In the genomic region with DNA sequence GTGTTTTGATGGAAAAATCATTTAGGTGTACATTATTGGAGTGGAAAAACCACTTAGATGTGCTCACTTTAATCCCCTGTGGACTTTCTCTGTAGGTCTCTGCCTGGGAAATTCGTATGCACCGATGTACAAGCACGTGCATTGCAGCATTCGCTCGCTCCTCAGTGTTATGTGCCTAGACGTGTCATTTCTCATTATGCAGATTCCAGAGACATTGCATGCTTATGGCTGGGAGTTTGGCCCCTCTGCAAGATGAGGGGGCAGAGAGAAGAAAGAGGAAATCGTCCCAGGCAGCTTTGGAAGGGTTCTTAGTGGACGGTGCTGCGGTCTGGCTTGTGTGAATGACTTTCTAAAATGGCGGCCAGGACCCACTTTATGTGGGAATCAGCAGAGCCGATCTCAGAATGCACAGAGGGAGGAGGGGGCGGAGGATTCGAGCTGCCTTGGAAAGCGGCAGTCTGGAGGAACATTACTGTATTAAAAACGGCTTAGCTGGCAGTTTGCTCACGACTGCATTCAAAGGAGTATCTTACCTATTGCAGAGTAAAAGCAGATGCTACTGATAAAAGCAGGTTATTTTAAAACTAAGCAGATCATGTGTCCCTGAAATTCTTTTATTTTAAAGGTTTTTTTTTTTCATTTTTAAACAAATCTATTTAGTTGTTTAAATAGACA, we compare ENCODE assay signal across 9 cellular contexts. TPM values are rescaled to one million over a fixed set of nuclear protein-coding genes. Genes with fewer than 3 reads are reported as not detected.
DNase-seq lines count a peak whose midpoint lies in the region; ATAC-seq, FAIRE-seq and TF ChIP-seq lines count a peak whose summit lies in the region.
"Had no signal": no experiment of that assay in that cellular context is flagged by ENCODE, and none has a peak within 500 bp of the region (broad histone marks: within the 10 kb centered on the region; RNA-seq: fewer than 3 reads in every experiment).

No MANE protein-coding gene starts in this region.

- under 1% methylated on average over 16 of the region's 16 CpGs for WGBS in GM12878 (ENCODE audit: insufficient coverage, insufficient replicate concordance, low lambda C conversion rate, missing lambda C conversion rate)

- peaks cover 9% of the 10 kb centered on the region for H3K4me1 ChIP-seq in SJCRH30
- peaks cover 4% of the 10 kb centered on the region for H3K4me1 ChIP-seq in GM12878 (ENCODE audit: control insufficient read depth, insufficient read depth, low read length)

- BruUV-seq in GM12878 (replicated peaks; lab: Mats Ljungman, UMichigan), result no TSS peak

- H3K9me3 ChIP-seq in SJCRH30 (replicated peaks) (no peaks in the 10 kb centered on the region), GM12878 (replicated peaks; ENCODE audit: control insufficient read depth, insufficient read depth, low read length) (no peaks in the 10 kb centered on the region)

- no peak for TF ChIP-seq POLR2A in GM12878 (IDR thresholded peaks at IDR 0.05; ENCODE audit: low read depth, low read length)

- ATAC-seq in GM12878 (peak; percentile 10), HG03520 (IDR thresholded peaks at IDR 0.05; ENCODE audit: unreplicated experiment) (no peak), HG02852 (IDR thresholded peaks at IDR 0.05; ENCODE audit: unreplicated experiment) (no peak)

- intact Hi-C loops in GM12878 (cut with micrococcal nuclease; ENCODE audit: unreplicated experiment), result loop anchor here (2.0 to 10.0 kb wide), 4 partner anchors 67 to 517 kb away; a partner anchor contains a TSS

- peaks cover 93% of the 10 kb centered on the region for H3K79me2 ChIP-seq in GM12878 (ENCODE audit: control insufficient read depth, insufficient read depth, low read length)

- H3K27me3 ChIP-seq in SJCRH30 (no peaks in the 10 kb centered on the region), GM12878 (replicated peaks in 1 of 2; ENCODE audit: control insufficient read depth in 2 of 2, insufficient read depth in 2 of 2, low read length in 1 of 2) (no peaks in the 10 kb centered on the region)

- TF ChIP-seq RAD21 in GM12878 (IDR thresholded peaks at IDR 0.05; ENCODE audit: insufficient read depth, low read depth, low read length), result no peak

- H3K27ac ChIP-seq in SJCRH30 (peak overlapping the region; percentile 67), GM12878 (ENCODE audit: control insufficient read depth, insufficient read depth) (peak overlapping the region; percentile 86), skin epidermis (peak overlapping the region; percentile 35 to 98 (median 93))

- SMC1A ChIA-PET in GM12878 (lab: Charles Lee; ENCODE audit: uncharacterized antibody, unreplicated experiment), result interaction anchor here (0.6 to 5.2 kb wide), 13 partner anchors 10 to 158 kb away, joined by 3 to 27 read pairs (median 6); no protein-coding TSS in a partner anchor

- peak; percentile 74 for DNase-seq in EH (ENCODE audit: low read depth)
- peak; percentile 80 for DNase-seq in MV-4-11 (lab: John Stamatoyannopoulos, UW)
- peak; percentile 87 to 92 for DNase-seq in SJCRH30
- no peak for DNase-seq in GM12878 (ENCODE audit: low read depth, low spot score)
- DNase-seq in iris pigment epithelial cell (ENCODE audit: low read depth), result peak; percentile 53

- peak; percentile 88 for FAIRE-seq in GM12878 (lab: Jason Lieb, UNC)
- FAIRE-seq: colon had no signal

- no peaks in the 10 kb centered on the region for H4K20me1 ChIP-seq in GM12878 (ENCODE audit: control insufficient read depth, insufficient read depth)

- no peak for TF ChIP-seq EP300 in GM12878 (IDR thresholded peaks at IDR 0.05; ENCODE audit: borderline replicate concordance in 1 of 2, control insufficient read depth in 1 of 2, low read depth in 2 of 2, low read length in 2 of 2)

- H3K4me3 ChIP-seq in SJCRH30, result peak overlapping the region; percentile 70
- peak overlapping the region; percentile 94 for H3K4me3 ChIP-seq in GM12878
- H3K4me3 ChIP-seq in skin epidermis, result peak overlapping the region; percentile 55 to 96 (median 72)

- no peak for TF ChIP-seq CTCF in GM12878 (IDR thresholded peaks at IDR 0.05 in 2 of 3, conservative IDR thresholded peaks at IDR 0.05 in 1 of 3; ENCODE audit: control insufficient read depth in 2 of 3, extremely low read depth in 1 of 3, insufficient read depth in 1 of 3, low read depth in 3 of 3, low read length in 3 of 3)

- no peaks in the 10 kb centered on the region for H3K36me3 ChIP-seq in SJCRH30
- no peaks in the 10 kb centered on the region for H3K36me3 ChIP-seq in GM12878 (ENCODE audit: control insufficient read depth in 2 of 2, insufficient read depth in 2 of 2, low read length in 1 of 2)

- CTCF ChIA-PET in GM12878 (lab: Yijun Ruan, JAX), result interaction anchor here (0.7 to 2.4 kb wide), 6 partner anchors 16 to 144 kb away, joined by 3 to 8 read pairs (median 4); no protein-coding TSS in a partner anchor

- peak overlapping the region; percentile 94 for H3K4me2 ChIP-seq in GM12878 (ENCODE audit: control insufficient read depth, insufficient read depth)

- POLR2A ChIA-PET in GM12878 (lab: Charles Lee), result interaction anchor here (0.5 to 6.1 kb wide), 11 partner anchors 11 to 126 kb away, joined by 3 to 75 read pairs (median 3); a partner anchor contains a TSS

- peak overlapping the region; percentile 53 for H2AFZ ChIP-seq in GM12878 (ENCODE audit: control insufficient read depth, low read depth, low read length)

- H3K9ac ChIP-seq in GM12878 (ENCODE audit: control insufficient read depth, insufficient read depth, low read length), result peak overlapping the region; percentile 88

- in situ Hi-C loops in GM12878 (cut with MboI), result no loop called here

- RAD21 ChIA-PET in GM12878 (lab: Charles Lee; ENCODE audit: unreplicated experiment), result interaction anchor here (1.0 to 6.2 kb wide), 12 partner anchors 9 to 155 kb away, joined by 3 to 55 read pairs (median 7); a partner anchor contains a TSS

TF ChIP-seq in GM12878, 131 proteins besides CTCF, POLR2A, EP300 and RAD21 (continues in another document):
- TF ChIP-seq GATAD2B (conservative IDR thresholded peaks at IDR 0.05; ENCODE audit: low read depth), result no peak
- TF ChIP-seq WRNIP1 (IDR thresholded peaks at IDR 0.05; ENCODE audit: borderline replicate concordance, low read depth, low read length), result 0 out of 2 replicates have a peak, but pooled peaks have one; percentile 20
- no peak for TF ChIP-seq RFX5 (IDR thresholded peaks at IDR 0.05; ENCODE audit: low read depth, low read length)
- TF ChIP-seq, protein P1, sequence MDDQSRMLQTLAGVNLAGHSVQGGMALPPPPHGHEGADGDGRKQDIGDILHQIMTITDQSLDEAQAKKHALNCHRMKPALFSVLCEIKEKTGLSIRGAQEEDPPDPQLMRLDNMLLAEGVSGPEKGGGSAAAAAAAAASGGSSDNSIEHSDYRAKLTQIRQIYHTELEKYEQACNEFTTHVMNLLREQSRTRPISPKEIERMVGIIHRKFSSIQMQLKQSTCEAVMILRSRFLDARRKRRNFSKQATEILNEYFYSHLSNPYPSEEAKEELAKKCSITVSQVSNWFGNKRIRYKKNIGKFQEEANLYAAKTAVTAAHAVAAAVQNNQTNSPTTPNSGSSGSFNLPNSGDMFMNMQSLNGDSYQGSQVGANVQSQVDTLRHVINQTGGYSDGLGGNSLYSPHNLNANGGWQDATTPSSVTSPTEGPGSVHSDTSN (IDR thresholded peaks at IDR 0.05; ENCODE audit: insufficient replicate concordance, low read depth, low read length), result no peak
- no peak for TF ChIP-seq BCL11A (IDR thresholded peaks at IDR 0.05; ENCODE audit: low read depth, low read length)
- no peak for TF ChIP-seq CEBPB (IDR thresholded peaks at IDR 0.05; ENCODE audit: borderline replicate concordance in 1 of 2, low read depth in 2 of 2, low read length in 2 of 2)

RNA-seq across cellular contexts. Expression of a gene that starts 2.4 kb away (rescaled TPM):
- total RNA-seq in SJCRH30 (2014; rRNA removed; shearing (Covaris generic)), result 47.2 and 55.7 TPM in 2 replicates
- total RNA-seq in GM12878 (2013; cell fraction: nucleolus; rRNA removed), result 170 and 175 TPM in 2 replicates
- total RNA-seq in GM12878 (2014; rRNA removed) (18.9 and 20.9 TPM in 2 replicates), GM12878 (2014; rRNA removed; fragmentation: Illumina TruSeq; extraction: Trizol) (16.5 and 18.2 TPM in 2 replicates), GM12878 (2021) (57.5 and 58.7 TPM in 2 replicates)
- polyA plus RNA-seq in GM12878 (2011; ENCODE audit: low read depth), result 13.6 TPM
- polyA plus RNA-seq in GM12878 (2011; rRNA removed) (6.1 and 6.7 TPM in 2 replicates), GM12878 (2014; fragmentation: Illumina TruSeq; extraction: Trizol) (45.0 and 58.7 TPM in 2 replicates), GM12878 (2014; fragmentation: Nextera tagmentation; extraction: Ambion mirVana) (10 to 100 TPM in 1 of 2 experiments, 1 to 10 TPM in 1; 5.2 to 12.9 TPM), GM12878 (2014; rRNA removed) (28.4 and 34.9 TPM in 2 replicates), GM12878 (2016; fragmentation: Nextera tagmentation; extraction: Ambion mirVana) (10 to 100 TPM; 21.3 to 36.2 TPM)
- 8.3 and 12.2 TPM in 2 replicates for polyA plus RNA-seq in GM12878 (2011; cell fraction: cytosol; rRNA removed)
- polyA plus RNA-seq in GM12878 (2011; cell fraction: nucleus; rRNA removed), result 27.8 and 41.7 TPM in 2 replicates
- polyA plus RNA-seq in GM12878 (2012), result 34.0 and 40.1 TPM in 2 replicates
- 29.4 and 33.6 TPM in 2 replicates for polyA minus RNA-seq in GM12878 (2011; rRNA and poly(A)+ RNA removed)
- 21.8 and 24.4 TPM in 2 replicates for polyA minus RNA-seq in GM12878 (2011; cell fraction: cytosol; rRNA and poly(A)+ RNA removed)
- polyA minus RNA-seq in GM12878 (2011; cell fraction: nucleus; rRNA and poly(A)+ RNA removed), result 18.4 and 37.1 TPM in 2 replicates

RNA-seq across cellular contexts. Expression of a gene that starts 42.5 kb away (rescaled TPM):
- 8.5 and 8.6 TPM in 2 replicates for total RNA-seq in SJCRH30 (2014; rRNA removed; shearing (Covaris generic))
- total RNA-seq in GM12878 (2013; cell fraction: nucleolus; rRNA removed), result 0.49 and 0.84 TPM in 2 replicates
- total RNA-seq in GM12878 (2014; rRNA removed), result 7.7 and 9.8 TPM in 2 replicates
- total RNA-seq in GM12878 (2014; rRNA removed; fragmentation: Illumina TruSeq; extraction: Trizol), result 5.9 TPM in 2 replicates
- 1.4 and 2.0 TPM in 2 replicates for total RNA-seq in GM12878 (2021)
- 3.0 TPM for polyA plus RNA-seq in GM12878 (2011; ENCODE audit: low read depth)
- 17.3 and 49.9 TPM in 2 replicates for polyA plus RNA-seq in GM12878 (2011; rRNA removed)
- polyA plus RNA-seq in GM12878 (2011; cell fraction: cytosol; rRNA removed), result 3.8 and 3.9 TPM in 2 replicates
- 1.8 and 1.9 TPM in 2 replicates for polyA plus RNA-seq in GM12878 (2011; cell fraction: nucleus; rRNA removed)
- 4.4 and 6.2 TPM in 2 replicates for polyA plus RNA-seq in GM12878 (2012)
- 3.3 and 5.4 TPM in 2 replicates for polyA plus RNA-seq in GM12878 (2014; fragmentation: Illumina TruSeq; extraction: Trizol)
- polyA plus RNA-seq in GM12878 (2014; fragmentation: Nextera tagmentation; extraction: Ambion mirVana), result 1 to 10 TPM; 6.7 to 7.5 TPM
- polyA plus RNA-seq in GM12878 (2014; rRNA removed), result 5.6 and 9.5 TPM in 2 replicates
- 1 to 10 TPM; 1.9 to 2.3 TPM for polyA plus RNA-seq in GM12878 (2016; fragmentation: Nextera tagmentation; extraction: Ambion mirVana)
- polyA minus RNA-seq in GM12878 (2011; rRNA and poly(A)+ RNA removed), result 1.2 and 1.3 TPM in 2 replicates
- polyA minus RNA-seq in GM12878 (2011; cell fraction: cytosol; rRNA and poly(A)+ RNA removed), result 3.8 and 4.1 TPM in 2 replicates
- 0.12 and 0.19 TPM in 2 replicates for polyA minus RNA-seq in GM12878 (2011; cell fraction: nucleus; rRNA and poly(A)+ RNA removed)
